Comparison of ENCODE assay signal across 19 cellular contexts in the genomic region with DNA sequence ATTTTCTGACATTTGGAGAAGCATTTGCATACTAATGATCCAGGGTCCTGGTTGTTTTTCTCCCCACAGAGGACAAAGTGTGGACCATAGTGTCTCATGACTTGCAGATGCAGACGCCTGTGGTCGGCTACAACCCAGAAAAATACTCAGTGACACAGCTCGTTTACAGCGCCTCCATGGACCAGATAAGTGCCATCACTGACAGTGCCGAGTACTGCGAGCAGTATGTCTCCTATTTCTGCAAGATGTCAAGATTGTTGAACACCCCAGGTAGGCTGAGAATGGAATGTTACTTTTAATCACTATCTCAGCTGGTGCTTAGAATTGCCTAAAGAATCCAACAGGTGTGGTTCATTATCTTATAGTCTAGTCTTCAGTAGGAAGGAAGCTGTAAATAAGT.
DNase-seq lines count a peak whose midpoint lies in the region; ATAC-seq, FAIRE-seq and TF ChIP-seq lines count a peak whose summit lies in the region.
"Had no signal": no experiment of that assay in that cellular context is flagged by ENCODE, and none has a peak within 500 bp of the region (broad histone marks: within the 10 kb centered on the region; RNA-seq: fewer than 3 reads in every experiment).

No MANE protein-coding gene starts in this region.

- no peak overlapping the region for H3K4me2 ChIP-seq in GM23338
- H3K4me2 ChIP-seq in H1 (ENCODE audit: insufficient read depth in 1 of 2, low read depth in 2 of 2, low read length in 2 of 2), result no peak overlapping the region

- H2AFZ ChIP-seq in GM23338 (no peak overlapping the region), H1 (ENCODE audit: low read length) (no peak overlapping the region)
- H2AFZ ChIP-seq: GM23248 had no signal

- H3K79me2 ChIP-seq in GM23338 (replicated peaks; ENCODE audit: insufficient read depth) (no peaks in the 10 kb centered on the region), H1 (ENCODE audit: control insufficient read depth in 1 of 2, insufficient read depth in 2 of 2, low read length in 2 of 2) (no peaks in the 10 kb centered on the region)

- H3K18ac ChIP-seq in H1 (ENCODE audit: extremely low read depth, low read length), result no peak overlapping the region

- no peak overlapping the region for H2AK5ac ChIP-seq in H1 (ENCODE audit: low read depth, low read length)

- peak; percentile 16 for DNase-seq in GM23338 (ENCODE audit: low spot score)
- no peak for DNase-seq in H1 (ENCODE audit: low read depth in 1 of 2, low spot score in 2 of 2)
- DNase-seq in medulla oblongata (ENCODE audit: extremely low spot score), result peak; percentile 78
- peak in 36 of 49 donors; percentile 2 to 68 (median 23) for DNase-seq in substantia nigra (lab: John Stamatoyannopoulos, UW)
- no peak for DNase-seq in left lung
- DNase-seq in islet precursor cell, result no peak
- DNase-seq in RWPE1 (ENCODE audit: low spot score), result no peak
- DNase-seq: BE2C; CD4-positive, alpha-beta T cell; DMS153; GDM1; GM23248; Kasumi-1; MM.1S; NCI-H1092; NCI-H146; NCI-H2029 treated with DMSO at 0.1 percent for 48 hours; Peyer's patch had no signal

- H3K27ac ChIP-seq in GM23338 (ENCODE audit: low read depth), result no peak overlapping the region
- H3K27ac ChIP-seq in H1 (ENCODE audit: low read depth, low read length), result no peak overlapping the region
- peak overlapping the region; percentile 55 for H3K27ac ChIP-seq in substantia nigra (ENCODE audit: low read depth, low read length, poor library complexity, severe bottlenecking)
- no peak overlapping the region for H3K27ac ChIP-seq in left lung
- no peak overlapping the region for H3K27ac ChIP-seq in RWPE1
- H3K27ac ChIP-seq: GM23248, Peyer's patch had no signal

- TF ChIP-seq EP300 in H1 (IDR thresholded peaks at IDR 0.05; ENCODE audit: borderline replicate concordance in 1 of 2, low read depth in 2 of 2, low read length in 2 of 2), result no peak

- no peak overlapping the region for H3K9ac ChIP-seq in H1 (replicated peaks in 1 of 4; ENCODE audit: extremely low read depth in 1 of 4, low read depth in 3 of 4, low read length in 3 of 4)
- H3K9ac ChIP-seq: GM23248 had no signal

- H3K4me1 Mint-ChIP-seq in GM23338, result peaks cover 22% of the 10 kb centered on the region

- no peaks in the 10 kb centered on the region for H3F3A ChIP-seq in GM23338 (replicated peaks; ENCODE audit: low read depth)

- H3K9me3 ChIP-seq in H1 (ENCODE audit: insufficient read depth in 2 of 2, low read depth in 1 of 2, low read length in 1 of 2) (no peaks in the 10 kb centered on the region), left lung (peaks cover 0 to 2% of the 10 kb centered on the region in 2 donors)
- H3K9me3 ChIP-seq: BE2C, Peyer's patch had no signal

- no peak overlapping the region for H4K91ac ChIP-seq in H1 (replicated peaks; ENCODE audit: insufficient read length, low read length)

- H3K23ac ChIP-seq in H1 (ENCODE audit: insufficient read length), result no peak overlapping the region

- no peak overlapping the region for H3K56ac ChIP-seq in H1 (replicated peaks; ENCODE audit: insufficient read length, low read depth, low read length)

- intact Hi-C loops in left lung (cut with DNase I), result no loop called here

- H3K27me3 ChIP-seq in GM23338 (ENCODE audit: insufficient read depth), result no peaks in the 10 kb centered on the region
- no peaks in the 10 kb centered on the region for H3K27me3 ChIP-seq in H1 (replicated peaks in 1 of 4; ENCODE audit: control insufficient read depth in 3 of 4, extremely low read depth in 1 of 4, insufficient read depth in 3 of 4, low read length in 3 of 4)
- H3K27me3 ChIP-seq in left lung, result no peaks in the 10 kb centered on the region
- H3K27me3 ChIP-seq: BE2C, Peyer's patch had no signal

- no peak overlapping the region for H4K8ac ChIP-seq in H1 (ENCODE audit: extremely low read depth, insufficient read depth, low read length)

- no peaks in the 10 kb centered on the region for H4K20me1 ChIP-seq in GM23338 (replicated peaks; ENCODE audit: insufficient read depth)
- no peaks in the 10 kb centered on the region for H4K20me1 ChIP-seq in H1 (replicated peaks in 1 of 2; ENCODE audit: control insufficient read depth in 1 of 2, insufficient read depth in 2 of 2, low read length in 2 of 2)

- H3K27ac Mint-ChIP-seq in GM23338, result no peak overlapping the region; the same call in 1 of the 2 replicates
- H3K27ac Mint-ChIP-seq: CD4-positive, alpha-beta T cell had no signal

- no peak overlapping the region for H2BK20ac ChIP-seq in H1 (ENCODE audit: low read length)

- peaks cover 6% of the 10 kb centered on the region for H3K27me3 Mint-ChIP-seq in GM23338 (ENCODE audit: insufficient read depth, low read depth, poor library complexity)
- H3K27me3 Mint-ChIP-seq: CD4-positive, alpha-beta T cell had no signal

- H3K36me3 Mint-ChIP-seq in GM23338 (ENCODE audit: low read depth), result peaks cover 8% of the 10 kb centered on the region; the same call in 1 of the 3 replicates

- H3K4me1 ChIP-seq in GM23338 (ENCODE audit: insufficient read depth), result no peaks in the 10 kb centered on the region; the same call in 1 of the 2 replicates
- H3K4me1 ChIP-seq in H1 (replicated peaks in 1 of 4; ENCODE audit: control insufficient read depth in 3 of 4, insufficient read depth in 4 of 4, low read length in 3 of 4), result peaks cover 0 to 5% (median 3%) of the 10 kb centered on the region in 4 experiments; a peak in 3 of 7 replicates
- no peaks in the 10 kb centered on the region for H3K4me1 ChIP-seq in left lung
- H3K4me1 ChIP-seq: Peyer's patch had no signal

- H2BK5ac ChIP-seq in H1 (ENCODE audit: low read depth, low read length), result no peak overlapping the region

- FAIRE-seq in H1 (lab: Jason Lieb, UNC), result peak; percentile 36

- WGBS in H1 (ENCODE audit: extremely low coverage in 1 of 2, insufficient coverage in 1 of 2, insufficient read length in 1 of 2, insufficient replicate concordance in 2 of 2, low coverage in 1 of 2, low lambda C conversion rate in 2 of 2, missing lambda C conversion rate in 1 of 2), 2 experiments, result 70% methylated on average over 6 of the region's 6 CpGs; no CpG with 5 or more reads in 1 of the 2 experiments

- no peak overlapping the region for H2BK120ac ChIP-seq in H1 (replicated peaks; ENCODE audit: low read depth, low read length)

- H2BK12ac ChIP-seq in H1 (ENCODE audit: low read depth, low read length), result no peak overlapping the region

- no peaks in the 10 kb centered on the region for H3K79me1 ChIP-seq in H1 (ENCODE audit: low read depth, low read length)

- no peak overlapping the region for H2BK15ac ChIP-seq in H1 (ENCODE audit: low read length)

- no peak overlapping the region for H3K4me3 Mint-ChIP-seq in GM23338
- H3K4me3 Mint-ChIP-seq: CD4-positive, alpha-beta T cell had no signal

- no peak overlapping the region for H3K4me3 ChIP-seq in GM23338
- no peak overlapping the region for H3K4me3 ChIP-seq in H1 (ENCODE audit: extremely low read depth in 1 of 4, insufficient read depth in 2 of 4, low read depth in 3 of 4, low read length in 4 of 4)
- no peak overlapping the region for H3K4me3 ChIP-seq in left lung
- H3K4me3 ChIP-seq: GM23248, Peyer's patch had no signal

- TF ChIP-seq RAD21 in H1 (IDR thresholded peaks at IDR 0.05 in 1 of 2, conservative IDR thresholded peaks at IDR 0.05 in 1 of 2; ENCODE audit: low read depth in 2 of 2, low read length in 2 of 2), result no peak; a peak in 1 of 4 replicates

- 0 out of 4 replicates have a peak, but pooled peaks of 1 of the 2 experiments have one; percentile 5 for TF ChIP-seq CTCF in GM23338 (conservative IDR thresholded peaks at IDR 0.05; ENCODE audit: low read depth in 2 of 2)
- TF ChIP-seq CTCF in H1 (IDR thresholded peaks at IDR 0.05; ENCODE audit: control extremely low read depth in 1 of 3, insufficient read depth in 1 of 3, low read depth in 1 of 3, low read length in 3 of 3), result no peak
- TF ChIP-seq CTCF in left lung (IDR thresholded peaks at IDR 0.05), result no peak
- TF ChIP-seq CTCF in RWPE1 (conservative IDR thresholded peaks at IDR 0.05; ENCODE audit: low read depth), result no peak

- no peaks in the 10 kb centered on the region for H3K23me2 ChIP-seq in H1 (ENCODE audit: low read depth, low read length)

- H3K36me3 ChIP-seq in GM23338 (ENCODE audit: insufficient read depth) (no peaks in the 10 kb centered on the region), H1 (ENCODE audit: control insufficient read depth in 2 of 4, insufficient read depth in 4 of 4, low read length in 3 of 4) (no peaks in the 10 kb centered on the region), left lung (no peaks in the 10 kb centered on the region)
- H3K36me3 ChIP-seq: BE2C, Peyer's patch had no signal

- CTCF ChIA-PET in H1 (lab: Charles Lee; ENCODE audit: partially characterized antibody), result interaction anchor here (0.8 to 1.6 kb wide), 4 partner anchors 19 to 190 kb away, joined by 3 to 4 read pairs (median 3); no protein-coding TSS in a partner anchor
- CTCF ChIA-PET in RWPE1 (lab: Yijun Ruan, JAX), result no interaction called here

- POLR2A ChIA-PET in H1 (lab: Charles Lee; ENCODE audit: partially characterized antibody), result interaction anchor here (1.1 kb wide), 1 partner anchor 92 kb away, joined by 3 read pairs; no protein-coding TSS in a partner anchor
- POLR2A ChIA-PET in RWPE1 (lab: Yijun Ruan, JAX; ENCODE audit: low non-redundant PET), result no interaction called here

- H3K14ac ChIP-seq in H1 (ENCODE audit: insufficient read length), result no peak overlapping the region

- ATAC-seq in GM23338 (peak; percentile 64; the same call in 2 of the 3 replicates), left lung (no peak)
- ATAC-seq: Right ventricle myocardium inferior had no signal

- no peak overlapping the region for H3K4ac ChIP-seq in H1 (replicated peaks; ENCODE audit: insufficient read length, low read depth, low read length)

- TF ChIP-seq POLR2A in H1 (IDR thresholded peaks at IDR 0.05; ENCODE audit: control extremely low read depth in 1 of 2, low read depth in 2 of 2, low read length in 2 of 2), result no peak

- no peaks in the 10 kb centered on the region; the same call in 1 of the 2 replicates for H3K9me2 ChIP-seq in GM23338 (ENCODE audit: insufficient read depth)

- no peak overlapping the region for H4K5ac ChIP-seq in H1 (ENCODE audit: insufficient read length, low read depth, low read length)

- H3K9me3 Mint-ChIP-seq in GM23338, result peaks cover 15% of the 10 kb centered on the region; the same call in 2 of the 3 replicates

TF ChIP-seq in H1, 55 proteins besides CTCF, POLR2A, EP300 and RAD21 (continues in another document):
- TF ChIP-seq, protein P1, sequence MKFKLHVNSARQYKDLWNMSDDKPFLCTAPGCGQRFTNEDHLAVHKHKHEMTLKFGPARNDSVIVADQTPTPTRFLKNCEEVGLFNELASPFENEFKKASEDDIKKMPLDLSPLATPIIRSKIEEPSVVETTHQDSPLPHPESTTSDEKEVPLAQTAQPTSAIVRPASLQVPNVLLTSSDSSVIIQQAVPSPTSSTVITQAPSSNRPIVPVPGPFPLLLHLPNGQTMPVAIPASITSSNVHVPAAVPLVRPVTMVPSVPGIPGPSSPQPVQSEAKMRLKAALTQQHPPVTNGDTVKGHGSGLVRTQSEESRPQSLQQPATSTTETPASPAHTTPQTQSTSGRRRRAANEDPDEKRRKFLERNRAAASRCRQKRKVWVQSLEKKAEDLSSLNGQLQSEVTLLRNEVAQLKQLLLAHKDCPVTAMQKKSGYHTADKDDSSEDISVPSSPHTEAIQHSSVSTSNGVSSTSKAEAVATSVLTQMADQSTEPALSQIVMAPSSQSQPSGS (IDR thresholded peaks at IDR 0.05; ENCODE audit: low read length), result no peak
- TF ChIP-seq NANOG (IDR thresholded peaks at IDR 0.05; ENCODE audit: insufficient read depth, low read depth, low read length, poor library complexity, severe bottlenecking), result peak; percentile 21
- TF ChIP-seq JUND (IDR thresholded peaks at IDR 0.05; ENCODE audit: low read length), result no peak

Comparison
In these comparisons a context has a peak if more than half of its experiments do, and no peak if none do; other contexts are left out.
1. DNase-seq: peak in GM23338 (single experiment), medulla oblongata (single experiment) and substantia nigra (36 of 49); none in H1 (0 of 2), left lung (0 of 2), islet precursor cell (single experiment) and RWPE1 (single experiment).